In the genomic region with DNA sequence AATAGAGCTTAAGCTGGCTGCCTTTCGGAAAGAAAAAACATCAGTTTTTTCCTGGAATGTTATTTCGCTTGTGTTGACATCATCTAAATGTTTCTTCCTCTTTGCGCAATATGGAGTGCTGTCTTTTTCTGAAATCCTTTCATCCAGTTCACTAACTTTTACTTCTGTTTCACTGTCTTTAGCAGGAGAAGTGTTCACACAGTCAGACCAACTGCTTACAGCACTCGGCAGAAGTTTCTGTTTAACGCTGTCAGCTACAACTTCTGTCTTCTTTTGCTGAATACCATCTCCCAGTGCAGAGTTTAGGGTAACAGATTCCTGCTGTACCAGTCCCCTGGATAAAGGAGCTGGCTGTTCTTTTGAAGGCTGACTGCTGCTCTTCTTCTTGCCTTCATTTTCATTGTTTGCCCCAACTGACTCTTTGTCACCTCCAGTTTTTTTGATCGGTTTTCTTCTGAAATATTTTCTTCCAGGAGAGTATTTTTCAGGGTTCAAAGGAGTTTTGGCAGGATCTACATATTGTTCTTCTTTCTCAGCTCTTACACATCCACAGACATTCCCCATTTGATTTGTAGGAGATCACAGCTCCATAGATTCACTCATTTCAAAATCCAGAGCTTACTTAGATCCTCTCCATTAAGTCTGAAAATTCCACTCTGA, we compare ENCODE assay signal across 10 cellular contexts. TPM values are rescaled to one million over a fixed set of nuclear protein-coding genes. Genes with fewer than 3 reads are reported as not detected.
DNase-seq lines count a peak whose midpoint lies in the region; ATAC-seq and TF ChIP-seq lines count a peak whose summit lies in the region.
"Had no signal": no experiment of that assay in that cellular context is flagged by ENCODE, and none has a peak within 500 bp of the region (broad histone marks: within the 10 kb centered on the region; RNA-seq: fewer than 3 reads in every experiment).

No MANE protein-coding gene starts in this region.

- H3K9me3 ChIP-seq in PC-3 (ENCODE audit: low read length) (no peaks in the 10 kb centered on the region), esophagus squamous epithelium (no peaks in the 10 kb centered on the region)

- H3K9ac ChIP-seq in PC-3 (ENCODE audit: low read length) = no peak overlapping the region

- CTCF ChIA-PET in PC-3 (lab: Charles Lee) = interaction anchor here (1.3 kb wide), 1 partner anchor 9 kb away, joined by 8 read pairs; no protein-coding TSS in a partner anchor

- H3K4me3 ChIP-seq in AG09309 (ENCODE audit: control insufficient read depth, low read depth, low read length) = peak overlapping the region; percentile 31
- peak overlapping the region; percentile 48; the same call in 1 of the 2 replicates for H3K4me3 ChIP-seq in PC-3 (ENCODE audit: low read length)
- H3K4me3 ChIP-seq in esophagus squamous epithelium = peak overlapping the region in 3 of 4 donors; percentile 25 to 57 (median 29)

- 53 to 59% methylated on average over 6 of the region's 6 CpGs for WGBS in esophagus squamous epithelium, 2 donors

- ATAC-seq in PC-3 = no peak
- peak; percentile 65 for ATAC-seq in omental fat pad (ENCODE audit: low FRiP score)
- no peak for ATAC-seq in GM19395 (IDR thresholded peaks at IDR 0.05; ENCODE audit: unreplicated experiment)
- ATAC-seq in HG03457 (IDR thresholded peaks at IDR 0.05; ENCODE audit: unreplicated experiment) = no peak
- ATAC-seq: activated T-cell treated with anti-CD3 and anti-CD28 coated beads, Interleukin-2, amount 50 U/mL, for 72 hours had no signal

- H3K4me1 ChIP-seq in PC-3 (ENCODE audit: insufficient read depth, low read length) (peaks cover 78% of the 10 kb centered on the region), esophagus squamous epithelium (peaks cover 0 to 12% (median 0%) of the 10 kb centered on the region in 3 donors)

- peaks cover 8% of the 10 kb centered on the region for H3K79me2 ChIP-seq in PC-3 (ENCODE audit: low read length)

- TF ChIP-seq CTCF in AG09309 (IDR thresholded peaks at IDR 0.05; ENCODE audit: control insufficient read depth, insufficient read depth, low read depth, low read length, missing control alignments) (no peak), PC-3 (conservative IDR thresholded peaks at IDR 0.05; ENCODE audit: low read depth, low read length) (no peak), esophagus squamous epithelium (IDR thresholded peaks at IDR 0.05) (no peak), omental fat pad (IDR thresholded peaks at IDR 0.05) (no peak)

- H3K4me2 ChIP-seq in PC-3 (ENCODE audit: low read length) = peak overlapping the region; percentile 81

- no peaks in the 10 kb centered on the region for H3F3A ChIP-seq in PC-3 (ENCODE audit: low read length, unreplicated experiment)

- no peak for DNase-seq in AG09309 (ENCODE audit: low read depth)
- no peak for DNase-seq in PC-3
- DNase-seq in esophagus squamous epithelium (lab: John Stamatoyannopoulos, UW) = no peak
- no peak for DNase-seq in omental fat pad (ENCODE audit: low spot score)
- DNase-seq in activated T-cell treated with anti-CD3 and anti-CD28 coated beads, Interleukin-2, amount 50 U/mL, for 48 hours = no peak
- DNase-seq in SK-N-DZ (ENCODE audit: low spot score) = no peak
- DNase-seq: activated T-cell treated with anti-CD3 and anti-CD28 coated beads, Interleukin-2, amount 50 U/mL, for 72 hours; NCI-H774 had no signal

- intact Hi-C loops in PC-3 (cut with micrococcal nuclease) = no loop called here
- intact Hi-C loops in esophagus squamous epithelium (cut with DNase I) = no loop called here

- peak overlapping the region; percentile 84 for H3K27ac ChIP-seq in PC-3 (ENCODE audit: low read length)
- peak overlapping the region; percentile 63 to 82 (median 79) for H3K27ac ChIP-seq in esophagus squamous epithelium

- H3K9me2 ChIP-seq in PC-3 (replicated peaks; ENCODE audit: low read length) = no peaks in the 10 kb centered on the region

- H3K36me3 ChIP-seq in PC-3 (ENCODE audit: low read depth, low read length) (no peaks in the 10 kb centered on the region), esophagus squamous epithelium (no peaks in the 10 kb centered on the region)

- TSS peak; percentile 38 for BruUV-seq in PC-3 (replicated peaks; lab: Mats Ljungman, UMichigan)

- no peaks in the 10 kb centered on the region for H4K20me1 ChIP-seq in PC-3 (ENCODE audit: low read length)

- no peaks in the 10 kb centered on the region for H3K27me3 ChIP-seq in PC-3 (ENCODE audit: low read length)
- no peaks in the 10 kb centered on the region for H3K27me3 ChIP-seq in esophagus squamous epithelium

- POLR2A ChIA-PET in PC-3 (lab: Charles Lee; ENCODE audit: unreplicated experiment) = interaction anchor here (0.6 kb wide), 1 partner anchor 53 kb away, joined by 4 read pairs; no protein-coding TSS in a partner anchor

- 0 out of 2 replicates have a peak overlapping the region, but pooled peaks have one; percentile 27 for H2AFZ ChIP-seq in PC-3 (ENCODE audit: low read length)

- TF ChIP-seq POLR2A in esophagus squamous epithelium (IDR thresholded peaks at IDR 0.05) = peak in 2 of 4 donors; percentile 14 to 20

RNA-seq across cellular contexts. Expression of gene DST, which starts 50.0 kb away (rescaled TPM):
- 81.5 and 90.8 TPM in 2 replicates for total RNA-seq in PC-3 (2014; rRNA removed)
- 100 to 1,000 TPM; 134 to 468 (median 175) TPM for total RNA-seq in esophagus squamous epithelium
- 100 to 1,000 TPM; 126 to 371 (median 160) TPM for total RNA-seq in omental fat pad
- polyA plus RNA-seq in SK-N-DZ (2014; cell fraction: cytosol; rRNA removed) = 79.0 and 102 TPM in 2 replicates
- 233 and 307 TPM in 2 replicates for polyA plus RNA-seq in SK-N-DZ (2014; cell fraction: nucleus; rRNA removed)
